ENCODE assay signal across 18 cellular contexts in the genomic region with DNA sequence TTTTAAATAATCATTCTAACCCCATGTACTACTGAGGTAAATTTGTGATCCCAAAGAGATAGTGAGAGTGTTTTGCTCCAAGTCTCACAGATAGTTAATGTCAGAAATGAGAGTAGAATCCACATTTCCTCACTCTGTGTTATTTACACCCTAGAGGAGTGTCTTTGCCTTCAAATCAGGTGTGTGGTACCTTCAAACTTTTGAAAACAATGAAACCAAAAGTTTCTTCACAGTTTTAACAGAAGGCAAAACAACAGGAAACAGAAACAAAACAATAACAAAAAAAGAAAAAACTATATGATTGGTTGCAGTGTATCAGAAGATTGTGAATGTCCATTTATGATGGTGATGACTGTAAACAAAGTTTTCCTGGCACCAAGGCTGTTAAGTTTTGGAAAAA.
DNase-seq lines count a peak whose midpoint lies in the region; ATAC-seq lines count a peak whose summit lies in the region.
"Had no signal": no experiment of that assay in that cellular context is flagged by ENCODE, and none has a peak within 500 bp of the region (broad histone marks: within the 10 kb centered on the region; RNA-seq: fewer than 3 reads in every experiment).

No MANE protein-coding gene starts in this region.

- H3K36me3 Mint-ChIP-seq in memory B cell: peaks cover 14% of the 10 kb centered on the region

- H3K27me3 Mint-ChIP-seq in memory B cell: no peaks in the 10 kb centered on the region
- H3K27me3 Mint-ChIP-seq: activated naive CD8-positive, alpha-beta T cell treated with anti-CD3 and anti-CD28 coated beads, Interleukin-2, amount 10 ng/mL, durations not matched to agents 7 days and 5 days; stimulated activated naive B cell treated with anti-CD40 and anti-IgM and Interleukin-4, amounts not matched to agents 10 μg/mL and 1 μg/mL and 100 μg/mL, for 72 hours had no signal

- H3K4me1 Mint-ChIP-seq in memory B cell: peaks cover 25% of the 10 kb centered on the region

- H3K4me3 Mint-ChIP-seq in memory B cell: no peak overlapping the region
- H3K4me3 Mint-ChIP-seq: activated naive CD8-positive, alpha-beta T cell treated with anti-CD3 and anti-CD28 coated beads, Interleukin-2, amount 10 ng/mL, durations not matched to agents 7 days and 5 days; stimulated activated naive B cell treated with anti-CD40 and anti-IgM and Interleukin-4, amounts not matched to agents 10 μg/mL and 1 μg/mL and 100 μg/mL, for 72 hours had no signal

- ATAC-seq in GM18517 (IDR thresholded peaks at IDR 0.05; ENCODE audit: unreplicated experiment) (peak; percentile 46), GM21526 (IDR thresholded peaks at IDR 0.05; ENCODE audit: low FRiP score, unreplicated experiment) (peak; percentile 50), HG03354 (IDR thresholded peaks at IDR 0.05; ENCODE audit: poor library complexity, severe bottlenecking, unreplicated experiment) (peak; percentile 69), memory B cell (ENCODE audit: low read depth) (peak; percentile 23)
- ATAC-seq: K562; stimulated activated naive B cell treated with anti-CD40 and anti-IgM and Interleukin-4, amounts not matched to agents 10 μg/mL and 1 μg/mL and 100 μg/mL, for 72 hours had no signal

- DNase-seq in memory B cell (ENCODE audit: low spot score in 2 of 2) (no peak), UCSD-AML1 (lab: John Stamatoyannopoulos, UW; ENCODE audit: unreplicated experiment) (no peak), hepatic stellate cell (ENCODE audit: low spot score) (no peak), NAMALWA (ENCODE audit: low spot score) (no peak)
- DNase-seq: activated naive CD8-positive, alpha-beta T cell treated with anti-CD3 and anti-CD28 coated beads, Interleukin-2, amount 10 ng/mL, durations not matched to agents 7 days and 5 days; C1 segment of cervical spinal cord; EL; foreskin fibroblast; NCI-H1105 treated with DMSO at 0.1 percent for 48 hours; NCI-H510A treated with DMSO at 0.1 percent for 48 hours; PC-9; SK-N-SH; stimulated activated naive B cell treated with anti-CD40 and anti-IgM and Interleukin-4, amounts not matched to agents 10 μg/mL and 1 μg/mL and 100 μg/mL, for 72 hours; upper lobe of left lung had no signal

- H3K27ac Mint-ChIP-seq in memory B cell: peak overlapping the region; percentile 87
- H3K27ac Mint-ChIP-seq: activated naive CD8-positive, alpha-beta T cell treated with anti-CD3 and anti-CD28 coated beads, Interleukin-2, amount 10 ng/mL, durations not matched to agents 7 days and 5 days; stimulated activated naive B cell treated with anti-CD40 and anti-IgM and Interleukin-4, amounts not matched to agents 10 μg/mL and 1 μg/mL and 100 μg/mL, for 72 hours had no signal

- no peaks in the 10 kb centered on the region for H3K9me3 Mint-ChIP-seq in memory B cell
